1 cellular context compared by ENCODE assay signal in the genomic region with DNA sequence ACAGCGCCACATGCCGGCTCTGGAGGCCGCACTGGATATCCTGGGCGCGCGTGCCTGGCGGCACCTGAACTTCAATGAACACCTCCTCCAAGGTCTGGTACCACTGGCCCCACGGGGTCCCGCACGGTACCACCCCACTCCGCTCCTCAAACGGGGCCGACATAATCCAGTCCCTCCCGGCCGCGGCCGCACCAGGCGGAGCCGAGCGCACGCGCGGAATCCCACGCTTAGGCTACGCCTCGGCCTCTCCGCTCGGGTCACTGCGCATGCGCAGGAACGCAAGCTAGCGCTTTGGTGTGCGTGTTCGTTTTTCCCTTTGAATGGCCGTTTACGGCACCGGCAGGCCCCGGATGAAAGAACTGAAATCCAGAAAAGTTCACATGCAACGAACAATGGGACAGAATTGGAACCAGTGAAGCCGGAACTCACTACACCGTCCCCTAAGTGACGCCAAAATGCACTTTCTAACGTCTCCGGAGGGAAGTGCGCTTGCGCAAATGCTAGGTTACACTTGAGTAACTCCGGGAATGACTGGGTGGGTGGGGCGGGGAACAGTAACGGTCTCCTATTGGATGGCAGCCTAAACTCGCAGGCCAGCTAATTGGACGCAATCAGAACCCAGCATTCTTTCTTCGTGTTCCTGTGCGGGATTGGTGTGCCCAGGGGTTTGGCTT.
A peak's percentile ranks its signal among the peaks of the same experiment; 100 is the strongest.
TF ChIP-seq lines count a peak whose summit lies in the region.

A gene with protein sequence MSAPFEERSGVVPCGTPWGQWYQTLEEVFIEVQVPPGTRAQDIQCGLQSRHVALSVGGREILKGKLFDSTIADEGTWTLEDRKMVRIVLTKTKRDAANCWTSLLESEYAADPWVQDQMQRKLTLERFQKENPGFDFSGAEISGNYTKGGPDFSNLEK (minus strand): TSS at position 215 of the 674 bp plus-strand sequence. CDS start 52 bp downstream, at position 163.

TF ChIP-seq in HepG2, 621 proteins besides CTCF, POLR2A, EP300 and RAD21 (continued from another document):
- TF ChIP-seq, protein P1, sequence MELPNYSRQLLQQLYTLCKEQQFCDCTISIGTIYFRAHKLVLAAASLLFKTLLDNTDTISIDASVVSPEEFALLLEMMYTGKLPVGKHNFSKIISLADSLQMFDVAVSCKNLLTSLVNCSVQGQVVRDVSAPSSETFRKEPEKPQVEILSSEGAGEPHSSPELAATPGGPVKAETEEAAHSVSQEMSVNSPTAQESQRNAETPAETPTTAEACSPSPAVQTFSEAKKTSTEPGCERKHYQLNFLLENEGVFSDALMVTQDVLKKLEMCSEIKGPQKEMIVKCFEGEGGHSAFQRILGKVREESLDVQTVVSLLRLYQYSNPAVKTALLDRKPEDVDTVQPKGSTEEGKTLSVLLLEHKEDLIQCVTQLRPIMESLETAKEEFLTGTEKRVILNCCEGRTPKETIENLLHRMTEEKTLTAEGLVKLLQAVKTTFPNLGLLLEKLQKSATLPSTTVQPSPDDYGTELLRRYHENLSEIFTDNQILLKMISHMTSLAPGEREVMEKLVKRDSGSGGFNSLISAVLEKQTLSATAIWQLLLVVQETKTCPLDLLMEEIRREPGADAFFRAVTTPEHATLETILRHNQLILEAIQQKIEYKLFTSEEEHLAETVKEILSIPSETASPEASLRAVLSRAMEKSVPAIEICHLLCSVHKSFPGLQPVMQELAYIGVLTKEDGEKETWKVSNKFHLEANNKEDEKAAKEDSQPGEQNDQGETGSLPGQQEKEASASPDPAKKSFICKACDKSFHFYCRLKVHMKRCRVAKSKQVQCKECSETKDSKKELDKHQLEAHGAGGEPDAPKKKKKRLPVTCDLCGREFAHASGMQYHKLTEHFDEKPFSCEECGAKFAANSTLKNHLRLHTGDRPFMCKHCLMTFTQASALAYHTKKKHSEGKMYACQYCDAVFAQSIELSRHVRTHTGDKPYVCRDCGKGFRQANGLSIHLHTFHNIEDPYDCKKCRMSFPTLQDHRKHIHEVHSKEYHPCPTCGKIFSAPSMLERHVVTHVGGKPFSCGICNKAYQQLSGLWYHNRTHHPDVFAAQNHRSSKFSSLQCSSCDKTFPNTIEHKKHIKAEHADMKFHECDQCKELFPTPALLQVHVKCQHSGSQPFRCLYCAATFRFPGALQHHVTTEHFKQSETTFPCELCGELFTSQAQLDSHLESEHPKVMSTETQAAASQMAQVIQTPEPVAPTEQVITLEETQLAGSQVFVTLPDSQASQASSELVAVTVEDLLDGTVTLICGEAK (IDR thresholded peaks at IDR 0.05) = no peak
- TF ChIP-seq, protein P1 (CRISPR knock-in tag; IDR thresholded peaks at IDR 0.05) = peak; percentile 81
- TF ChIP-seq ELF1 (CRISPR knock-in tag; IDR thresholded peaks at IDR 0.05) (0 out of 2 replicates have a peak, but pooled peaks have one; percentile 32), POLR2G (IDR thresholded peaks at IDR 0.05; ENCODE audit: low read depth, low read length) (peak; percentile 96), ZNF230 (CRISPR knock-in tag; IDR thresholded peaks at IDR 0.05) (peak; percentile 93; the same call in 1 of the 2 replicates), SRSF4 (IDR thresholded peaks at IDR 0.05; ENCODE audit: low read depth, low read length, poor library complexity, severe bottlenecking) (no peak), RBM39 (IDR thresholded peaks at IDR 0.05; ENCODE audit: low read depth, low read length, poor library complexity, severe bottlenecking) (peak; percentile 58), ZNF709 (CRISPR knock-in tag; IDR thresholded peaks at IDR 0.05) (no peak), RCOR2 (CRISPR knock-in tag; IDR thresholded peaks at IDR 0.05) (no peak), ZBTB21 (CRISPR knock-in tag; IDR thresholded peaks at IDR 0.05) (peak; percentile 95)
- TF ChIP-seq, protein P2, sequence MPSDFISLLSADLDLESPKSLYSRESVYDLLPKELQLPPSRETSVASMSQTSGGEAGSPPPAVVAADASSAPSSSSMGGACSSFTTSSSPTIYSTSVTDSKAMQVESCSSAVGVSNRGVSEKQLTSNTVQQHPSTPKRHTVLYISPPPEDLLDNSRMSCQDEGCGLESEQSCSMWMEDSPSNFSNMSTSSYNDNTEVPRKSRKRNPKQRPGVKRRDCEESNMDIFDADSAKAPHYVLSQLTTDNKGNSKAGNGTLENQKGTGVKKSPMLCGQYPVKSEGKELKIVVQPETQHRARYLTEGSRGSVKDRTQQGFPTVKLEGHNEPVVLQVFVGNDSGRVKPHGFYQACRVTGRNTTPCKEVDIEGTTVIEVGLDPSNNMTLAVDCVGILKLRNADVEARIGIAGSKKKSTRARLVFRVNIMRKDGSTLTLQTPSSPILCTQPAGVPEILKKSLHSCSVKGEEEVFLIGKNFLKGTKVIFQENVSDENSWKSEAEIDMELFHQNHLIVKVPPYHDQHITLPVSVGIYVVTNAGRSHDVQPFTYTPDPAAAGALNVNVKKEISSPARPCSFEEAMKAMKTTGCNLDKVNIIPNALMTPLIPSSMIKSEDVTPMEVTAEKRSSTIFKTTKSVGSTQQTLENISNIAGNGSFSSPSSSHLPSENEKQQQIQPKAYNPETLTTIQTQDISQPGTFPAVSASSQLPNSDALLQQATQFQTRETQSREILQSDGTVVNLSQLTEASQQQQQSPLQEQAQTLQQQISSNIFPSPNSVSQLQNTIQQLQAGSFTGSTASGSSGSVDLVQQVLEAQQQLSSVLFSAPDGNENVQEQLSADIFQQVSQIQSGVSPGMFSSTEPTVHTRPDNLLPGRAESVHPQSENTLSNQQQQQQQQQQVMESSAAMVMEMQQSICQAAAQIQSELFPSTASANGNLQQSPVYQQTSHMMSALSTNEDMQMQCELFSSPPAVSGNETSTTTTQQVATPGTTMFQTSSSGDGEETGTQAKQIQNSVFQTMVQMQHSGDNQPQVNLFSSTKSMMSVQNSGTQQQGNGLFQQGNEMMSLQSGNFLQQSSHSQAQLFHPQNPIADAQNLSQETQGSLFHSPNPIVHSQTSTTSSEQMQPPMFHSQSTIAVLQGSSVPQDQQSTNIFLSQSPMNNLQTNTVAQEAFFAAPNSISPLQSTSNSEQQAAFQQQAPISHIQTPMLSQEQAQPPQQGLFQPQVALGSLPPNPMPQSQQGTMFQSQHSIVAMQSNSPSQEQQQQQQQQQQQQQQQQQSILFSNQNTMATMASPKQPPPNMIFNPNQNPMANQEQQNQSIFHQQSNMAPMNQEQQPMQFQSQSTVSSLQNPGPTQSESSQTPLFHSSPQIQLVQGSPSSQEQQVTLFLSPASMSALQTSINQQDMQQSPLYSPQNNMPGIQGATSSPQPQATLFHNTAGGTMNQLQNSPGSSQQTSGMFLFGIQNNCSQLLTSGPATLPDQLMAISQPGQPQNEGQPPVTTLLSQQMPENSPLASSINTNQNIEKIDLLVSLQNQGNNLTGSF (CRISPR knock-in tag; IDR thresholded peaks at IDR 0.05) = peak; percentile 84; the same call in 1 of the 2 replicates
